ENCODE assay signal across 1 cellular context in the genomic region with DNA sequence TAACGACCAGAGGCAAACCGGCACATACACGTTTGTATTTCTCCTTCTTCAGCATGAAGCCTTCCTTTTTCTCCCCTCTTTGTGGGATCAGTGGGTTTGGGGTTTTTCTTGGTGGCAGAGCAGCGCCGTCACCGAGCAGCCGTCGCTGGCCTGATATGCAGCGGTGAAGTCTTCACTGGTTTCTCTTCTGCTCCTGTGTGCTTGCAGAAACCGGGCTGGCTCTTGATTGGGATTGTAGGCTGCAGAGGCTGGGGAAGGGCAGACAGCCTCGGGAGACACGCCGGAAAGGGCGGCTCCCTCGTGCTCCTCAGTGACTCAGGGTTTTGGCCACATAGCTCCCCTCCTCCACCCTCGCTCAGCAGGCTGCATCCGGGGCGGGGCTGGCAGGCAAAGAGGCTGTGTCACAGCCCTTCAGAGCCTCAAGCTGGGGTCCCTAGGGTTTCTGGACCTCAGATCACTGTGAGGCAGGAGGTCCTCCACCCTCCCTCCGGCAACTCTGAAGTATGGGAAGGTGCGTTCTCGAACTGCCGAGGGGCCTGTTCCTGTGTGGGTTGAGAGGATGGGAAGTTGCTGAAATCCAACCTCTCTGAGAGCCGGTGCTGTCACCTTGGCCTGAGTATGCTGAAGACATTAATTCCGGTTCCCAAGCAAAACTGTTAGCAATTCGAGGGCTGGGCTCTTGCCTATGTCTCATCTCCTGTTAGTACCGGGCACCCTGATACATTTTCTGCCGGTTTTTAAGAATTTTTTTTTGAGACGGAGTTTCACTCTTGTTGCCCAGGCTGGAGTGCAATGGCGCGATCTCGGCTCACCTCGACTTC.
TF ChIP-seq lines count a peak whose summit lies in the region.

No MANE protein-coding gene starts in this region.

TF ChIP-seq in A549, 52 proteins besides CTCF, POLR2A, EP300 and RAD21 (continued from another document):
- TF ChIP-seq KDM1A (IDR thresholded peaks at IDR 0.05; ENCODE audit: low read depth) (no peak), SREBF2 (IDR thresholded peaks at IDR 0.05) (no peak), BHLHE40 (IDR thresholded peaks at IDR 0.05; ENCODE audit: low read depth, low read length) (no peak), ZC3H11A (IDR thresholded peaks at IDR 0.05) (no peak), ESRRA (IDR thresholded peaks at IDR 0.05; ENCODE audit: borderline replicate concordance, low read length) (no peak), ZFP36 (IDR thresholded peaks at IDR 0.05; ENCODE audit: borderline replicate concordance, partially characterized antibody) (no peak), HOXB13 (CRISPR knock-in tag; IDR thresholded peaks at IDR 0.05; ENCODE audit: low read depth) (no peak), NFE2L2 (conservative IDR thresholded peaks at IDR 0.05; ENCODE audit: low read length) (peak; percentile 84), JUN (IDR thresholded peaks at IDR 0.05) (peak; percentile 54 to 66; a peak in 1 of 5 replicates), CHD2 (IDR thresholded peaks at IDR 0.05; ENCODE audit: low read length, partially characterized antibody) (no peak), KDM5A (IDR thresholded peaks at IDR 0.05) (no peak), SMC3 (IDR thresholded peaks at IDR 0.05) (no peak), RFX5 (IDR thresholded peaks at IDR 0.05) (no peak), ZSCAN20 (CRISPR knock-in tag; IDR thresholded peaks at IDR 0.05) (no peak)
- TF ChIP-seq, protein P1, sequence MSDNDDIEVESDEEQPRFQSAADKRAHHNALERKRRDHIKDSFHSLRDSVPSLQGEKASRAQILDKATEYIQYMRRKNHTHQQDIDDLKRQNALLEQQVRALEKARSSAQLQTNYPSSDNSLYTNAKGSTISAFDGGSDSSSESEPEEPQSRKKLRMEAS (IDR thresholded peaks at IDR 0.05) = peak; percentile 94
- TF ChIP-seq, protein P2, sequence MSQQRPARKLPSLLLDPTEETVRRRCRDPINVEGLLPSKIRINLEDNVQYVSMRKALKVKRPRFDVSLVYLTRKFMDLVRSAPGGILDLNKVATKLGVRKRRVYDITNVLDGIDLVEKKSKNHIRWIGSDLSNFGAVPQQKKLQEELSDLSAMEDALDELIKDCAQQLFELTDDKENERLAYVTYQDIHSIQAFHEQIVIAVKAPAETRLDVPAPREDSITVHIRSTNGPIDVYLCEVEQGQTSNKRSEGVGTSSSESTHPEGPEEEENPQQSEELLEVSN (IDR thresholded peaks at IDR 0.05; ENCODE audit: borderline replicate concordance, low read depth) = peak; percentile 95
- TF ChIP-seq, protein P3, sequence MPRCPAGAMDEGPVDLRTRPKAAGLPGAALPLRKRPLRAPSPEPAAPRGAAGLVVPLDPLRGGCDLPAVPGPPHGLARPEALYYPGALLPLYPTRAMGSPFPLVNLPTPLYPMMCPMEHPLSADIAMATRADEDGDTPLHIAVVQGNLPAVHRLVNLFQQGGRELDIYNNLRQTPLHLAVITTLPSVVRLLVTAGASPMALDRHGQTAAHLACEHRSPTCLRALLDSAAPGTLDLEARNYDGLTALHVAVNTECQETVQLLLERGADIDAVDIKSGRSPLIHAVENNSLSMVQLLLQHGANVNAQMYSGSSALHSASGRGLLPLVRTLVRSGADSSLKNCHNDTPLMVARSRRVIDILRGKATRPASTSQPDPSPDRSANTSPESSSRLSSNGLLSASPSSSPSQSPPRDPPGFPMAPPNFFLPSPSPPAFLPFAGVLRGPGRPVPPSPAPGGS (IDR thresholded peaks at IDR 0.05) = no peak
- TF ChIP-seq, protein P4, sequence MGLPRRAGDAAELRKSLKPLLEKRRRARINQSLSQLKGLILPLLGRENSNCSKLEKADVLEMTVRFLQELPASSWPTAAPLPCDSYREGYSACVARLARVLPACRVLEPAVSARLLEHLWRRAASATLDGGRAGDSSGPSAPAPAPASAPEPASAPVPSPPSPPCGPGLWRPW (IDR thresholded peaks at IDR 0.05) = no peak
- TF ChIP-seq, protein P5, sequence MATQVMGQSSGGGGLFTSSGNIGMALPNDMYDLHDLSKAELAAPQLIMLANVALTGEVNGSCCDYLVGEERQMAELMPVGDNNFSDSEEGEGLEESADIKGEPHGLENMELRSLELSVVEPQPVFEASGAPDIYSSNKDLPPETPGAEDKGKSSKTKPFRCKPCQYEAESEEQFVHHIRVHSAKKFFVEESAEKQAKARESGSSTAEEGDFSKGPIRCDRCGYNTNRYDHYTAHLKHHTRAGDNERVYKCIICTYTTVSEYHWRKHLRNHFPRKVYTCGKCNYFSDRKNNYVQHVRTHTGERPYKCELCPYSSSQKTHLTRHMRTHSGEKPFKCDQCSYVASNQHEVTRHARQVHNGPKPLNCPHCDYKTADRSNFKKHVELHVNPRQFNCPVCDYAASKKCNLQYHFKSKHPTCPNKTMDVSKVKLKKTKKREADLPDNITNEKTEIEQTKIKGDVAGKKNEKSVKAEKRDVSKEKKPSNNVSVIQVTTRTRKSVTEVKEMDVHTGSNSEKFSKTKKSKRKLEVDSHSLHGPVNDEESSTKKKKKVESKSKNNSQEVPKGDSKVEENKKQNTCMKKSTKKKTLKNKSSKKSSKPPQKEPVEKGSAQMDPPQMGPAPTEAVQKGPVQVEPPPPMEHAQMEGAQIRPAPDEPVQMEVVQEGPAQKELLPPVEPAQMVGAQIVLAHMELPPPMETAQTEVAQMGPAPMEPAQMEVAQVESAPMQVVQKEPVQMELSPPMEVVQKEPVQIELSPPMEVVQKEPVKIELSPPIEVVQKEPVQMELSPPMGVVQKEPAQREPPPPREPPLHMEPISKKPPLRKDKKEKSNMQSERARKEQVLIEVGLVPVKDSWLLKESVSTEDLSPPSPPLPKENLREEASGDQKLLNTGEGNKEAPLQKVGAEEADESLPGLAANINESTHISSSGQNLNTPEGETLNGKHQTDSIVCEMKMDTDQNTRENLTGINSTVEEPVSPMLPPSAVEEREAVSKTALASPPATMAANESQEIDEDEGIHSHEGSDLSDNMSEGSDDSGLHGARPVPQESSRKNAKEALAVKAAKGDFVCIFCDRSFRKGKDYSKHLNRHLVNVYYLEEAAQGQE (IDR thresholded peaks at IDR 0.05) = no peak
